Comparison of ENCODE assay signal across 8 cellular contexts in genomic region chr17:17751489-17751995, GRCh38.
DNase-seq lines count a peak whose midpoint lies in the region; ATAC-seq and TF ChIP-seq lines count a peak whose summit lies in the region.

No MANE protein-coding gene starts in this region.

- no peak for TF ChIP-seq POLR2A in testis (IDR thresholded peaks at IDR 0.05)

- no peaks in the 10 kb centered on the region for H3K9me3 ChIP-seq in MG63
- no peaks in the 10 kb centered on the region for H3K9me3 ChIP-seq in testis

- no peaks in the 10 kb centered on the region for H3K36me3 Mint-ChIP-seq in activated T-helper 2 cell treated with anti-CD3 and anti-CD28 coated beads, Interferon-gamma antibody, Interleukin-2, Interleukin-4, amounts not matched to agents 10 μg/mL and 5 μg/mL and 100 μg/mL, durations not matched to agents 14 hours and 24 hours and 36 hours (ENCODE audit: low read depth)

- H3K27ac ChIP-seq in C4-2B, result peak overlapping the region; percentile 62
- peak overlapping the region; percentile 31 to 36 for H3K27ac ChIP-seq in testis

- H3K36me3 ChIP-seq in MG63, result no peaks in the 10 kb centered on the region; the same call in 1 of the 2 replicates
- no peaks in the 10 kb centered on the region for H3K36me3 ChIP-seq in kidney epithelial cell (ENCODE audit: control insufficient read depth, insufficient read depth, low read length)
- H3K36me3 ChIP-seq in testis (ENCODE audit: low read depth, missing control alignments), result no peaks in the 10 kb centered on the region

- peak overlapping the region; percentile 93 for H3K27ac Mint-ChIP-seq in activated T-helper 2 cell treated with anti-CD3 and anti-CD28 coated beads, Interferon-gamma antibody, Interleukin-2, Interleukin-4, amounts not matched to agents 10 μg/mL and 5 μg/mL and 100 μg/mL, durations not matched to agents 14 hours and 24 hours and 36 hours

- DNase-seq in MG63 (no peak), kidney epithelial cell (ENCODE audit: low read depth) (no peak), testis (no peak)
- peak; percentile 12 for DNase-seq in activated T-helper 2 cell treated with anti-CD3 and anti-CD28 coated beads, Interferon-gamma antibody, Interleukin-2, Interleukin-4, amounts not matched to agents 10 μg/mL and 5 μg/mL and 100 μg/mL, durations not matched to agents 14 hours and 24 hours and 36 hours (ENCODE audit: low spot score)
- DNase-seq in activated effector memory CD4-positive, alpha-beta T cell treated with anti-CD3 and anti-CD28 coated beads, Interleukin-2, amount 50 U/mL, for 16 hours, result no peak

- H3K4me3 ChIP-seq in MG63 (peak overlapping the region; percentile 34), kidney epithelial cell (ENCODE audit: low read depth, low read length) (peak overlapping the region; percentile 23), testis (peak overlapping the region; percentile 51 to 56)

- peaks cover 35% of the 10 kb centered on the region for H3K4me1 Mint-ChIP-seq in activated T-helper 2 cell treated with anti-CD3 and anti-CD28 coated beads, Interferon-gamma antibody, Interleukin-2, Interleukin-4, amounts not matched to agents 10 μg/mL and 5 μg/mL and 100 μg/mL, durations not matched to agents 14 hours and 24 hours and 36 hours (ENCODE audit: low read depth)

- TF ChIP-seq CTCF in C4-2B (conservative IDR thresholded peaks at IDR 0.05) (no peak), kidney epithelial cell (IDR thresholded peaks at IDR 0.05; ENCODE audit: insufficient read depth, low read length, poor library complexity, severe bottlenecking) (no peak), testis (IDR thresholded peaks at IDR 0.05) (no peak)

- intact Hi-C loops in activated T-helper 2 cell treated with anti-CD3 and anti-CD28 coated beads, Interferon-gamma antibody, Interleukin-2, Interleukin-4, amounts not matched to agents 10 μg/mL and 5 μg/mL and 100 μg/mL, durations not matched to agents 14 hours and 24 hours and 36 hours (cut with micrococcal nuclease), result loop anchor here (2.0 to 5.0 kb wide), 4 partner anchors 36 to 159 kb away; partner anchors contain the start of gene PEMT
- intact Hi-C loops in testis (cut with DNase I; ENCODE audit: low total_unique reads), result no loop called here

- WGBS in testis, 2 donors, result 38 to 48% methylated on average over 15 of the region's 15 CpGs

- H3K9me3 Mint-ChIP-seq in activated T-helper 2 cell treated with anti-CD3 and anti-CD28 coated beads, Interferon-gamma antibody, Interleukin-2, Interleukin-4, amounts not matched to agents 10 μg/mL and 5 μg/mL and 100 μg/mL, durations not matched to agents 14 hours and 24 hours and 36 hours, result no peaks in the 10 kb centered on the region

- no peak for ATAC-seq in HG02588 (IDR thresholded peaks at IDR 0.05; ENCODE audit: unreplicated experiment)
- no peak for ATAC-seq in GM21367 (IDR thresholded peaks at IDR 0.05; ENCODE audit: unreplicated experiment)

- peak overlapping the region; percentile 76 for H3K4me3 Mint-ChIP-seq in activated T-helper 2 cell treated with anti-CD3 and anti-CD28 coated beads, Interferon-gamma antibody, Interleukin-2, Interleukin-4, amounts not matched to agents 10 μg/mL and 5 μg/mL and 100 μg/mL, durations not matched to agents 14 hours and 24 hours and 36 hours (ENCODE audit: low read depth)

- H3K27me3 ChIP-seq in MG63 (no peaks in the 10 kb centered on the region), kidney epithelial cell (ENCODE audit: control insufficient read depth, insufficient read depth, low read length) (no peaks in the 10 kb centered on the region), testis (no peaks in the 10 kb centered on the region)

- H3K4me1 ChIP-seq in testis, result peaks cover 16% of the 10 kb centered on the region

- H3K27me3 Mint-ChIP-seq in activated T-helper 2 cell treated with anti-CD3 and anti-CD28 coated beads, Interferon-gamma antibody, Interleukin-2, Interleukin-4, amounts not matched to agents 10 μg/mL and 5 μg/mL and 100 μg/mL, durations not matched to agents 14 hours and 24 hours and 36 hours (ENCODE audit: low read depth), result no peaks in the 10 kb centered on the region
